Comparison of ENCODE assay signal across 1 cellular context in genomic region chr16:48188449-48189102, GRCh38.
TF ChIP-seq lines count a peak whose summit lies in the region.

No MANE protein-coding gene starts in this region.

TF ChIP-seq in GM12878, 131 proteins besides CTCF, POLR2A, EP300 and RAD21 (continued from another document and continues in another):
- TF ChIP-seq, protein P1, sequence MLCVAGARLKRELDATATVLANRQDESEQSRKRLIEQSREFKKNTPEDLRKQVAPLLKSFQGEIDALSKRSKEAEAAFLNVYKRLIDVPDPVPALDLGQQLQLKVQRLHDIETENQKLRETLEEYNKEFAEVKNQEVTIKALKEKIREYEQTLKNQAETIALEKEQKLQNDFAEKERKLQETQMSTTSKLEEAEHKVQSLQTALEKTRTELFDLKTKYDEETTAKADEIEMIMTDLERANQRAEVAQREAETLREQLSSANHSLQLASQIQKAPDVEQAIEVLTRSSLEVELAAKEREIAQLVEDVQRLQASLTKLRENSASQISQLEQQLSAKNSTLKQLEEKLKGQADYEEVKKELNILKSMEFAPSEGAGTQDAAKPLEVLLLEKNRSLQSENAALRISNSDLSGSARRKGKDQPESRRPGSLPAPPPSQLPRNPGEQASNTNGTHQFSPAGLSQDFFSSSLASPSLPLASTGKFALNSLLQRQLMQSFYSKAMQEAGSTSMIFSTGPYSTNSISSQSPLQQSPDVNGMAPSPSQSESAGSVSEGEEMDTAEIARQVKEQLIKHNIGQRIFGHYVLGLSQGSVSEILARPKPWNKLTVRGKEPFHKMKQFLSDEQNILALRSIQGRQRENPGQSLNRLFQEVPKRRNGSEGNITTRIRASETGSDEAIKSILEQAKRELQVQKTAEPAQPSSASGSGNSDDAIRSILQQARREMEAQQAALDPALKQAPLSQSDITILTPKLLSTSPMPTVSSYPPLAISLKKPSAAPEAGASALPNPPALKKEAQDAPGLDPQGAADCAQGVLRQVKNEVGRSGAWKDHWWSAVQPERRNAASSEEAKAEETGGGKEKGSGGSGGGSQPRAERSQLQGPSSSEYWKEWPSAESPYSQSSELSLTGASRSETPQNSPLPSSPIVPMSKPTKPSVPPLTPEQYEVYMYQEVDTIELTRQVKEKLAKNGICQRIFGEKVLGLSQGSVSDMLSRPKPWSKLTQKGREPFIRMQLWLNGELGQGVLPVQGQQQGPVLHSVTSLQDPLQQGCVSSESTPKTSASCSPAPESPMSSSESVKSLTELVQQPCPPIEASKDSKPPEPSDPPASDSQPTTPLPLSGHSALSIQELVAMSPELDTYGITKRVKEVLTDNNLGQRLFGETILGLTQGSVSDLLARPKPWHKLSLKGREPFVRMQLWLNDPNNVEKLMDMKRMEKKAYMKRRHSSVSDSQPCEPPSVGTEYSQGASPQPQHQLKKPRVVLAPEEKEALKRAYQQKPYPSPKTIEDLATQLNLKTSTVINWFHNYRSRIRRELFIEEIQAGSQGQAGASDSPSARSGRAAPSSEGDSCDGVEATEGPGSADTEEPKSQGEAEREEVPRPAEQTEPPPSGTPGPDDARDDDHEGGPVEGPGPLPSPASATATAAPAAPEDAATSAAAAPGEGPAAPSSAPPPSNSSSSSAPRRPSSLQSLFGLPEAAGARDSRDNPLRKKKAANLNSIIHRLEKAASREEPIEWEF (IDR thresholded peaks at IDR 0.05; ENCODE audit: insufficient replicate concordance, low read depth, low read length) = peak; percentile 62
- TF ChIP-seq BHLHE40 (IDR thresholded peaks at IDR 0.05; ENCODE audit: borderline replicate concordance in 1 of 2, low read depth in 2 of 2, low read length in 1 of 2) = peak in 1 of 2 experiments; percentile 75; a peak in 2 of 4 replicates
- TF ChIP-seq, protein P2, sequence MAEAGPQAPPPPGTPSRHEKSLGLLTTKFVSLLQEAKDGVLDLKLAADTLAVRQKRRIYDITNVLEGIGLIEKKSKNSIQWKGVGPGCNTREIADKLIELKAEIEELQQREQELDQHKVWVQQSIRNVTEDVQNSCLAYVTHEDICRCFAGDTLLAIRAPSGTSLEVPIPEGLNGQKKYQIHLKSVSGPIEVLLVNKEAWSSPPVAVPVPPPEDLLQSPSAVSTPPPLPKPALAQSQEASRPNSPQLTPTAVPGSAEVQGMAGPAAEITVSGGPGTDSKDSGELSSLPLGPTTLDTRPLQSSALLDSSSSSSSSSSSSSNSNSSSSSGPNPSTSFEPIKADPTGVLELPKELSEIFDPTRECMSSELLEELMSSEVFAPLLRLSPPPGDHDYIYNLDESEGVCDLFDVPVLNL (IDR thresholded peaks at IDR 0.05; ENCODE audit: low read depth, low read length) = no peak
- TF ChIP-seq CREB1 (IDR thresholded peaks at IDR 0.05; ENCODE audit: low read depth) = no peak
- TF ChIP-seq ATF7 (IDR thresholded peaks at IDR 0.05; ENCODE audit: low read depth) = peak; percentile 84
- no peak for TF ChIP-seq GABPA (IDR thresholded peaks at IDR 0.05; ENCODE audit: low read depth)
- no peak for TF ChIP-seq NFXL1 (IDR thresholded peaks at IDR 0.05; ENCODE audit: borderline replicate concordance)
- no peak for TF ChIP-seq ZBTB33 (IDR thresholded peaks at IDR 0.05)
- TF ChIP-seq KDM1A (IDR thresholded peaks at IDR 0.05; ENCODE audit: borderline replicate concordance) = no peak
- peak; percentile 20 for TF ChIP-seq SP1 (IDR thresholded peaks at IDR 0.05; ENCODE audit: low read depth, low read length)
- peak; percentile 86 for TF ChIP-seq IKZF1 (conservative IDR thresholded peaks at IDR 0.05)
- no peak for TF ChIP-seq ZSCAN29 (IDR thresholded peaks at IDR 0.05)
- TF ChIP-seq CEBPB (IDR thresholded peaks at IDR 0.05; ENCODE audit: borderline replicate concordance in 1 of 2, low read depth in 2 of 2, low read length in 2 of 2) = no peak
- no peak for TF ChIP-seq PRDM15 (CRISPR knock-in tag; IDR thresholded peaks at IDR 0.05)
- no peak for TF ChIP-seq EZH2 (IDR thresholded peaks at IDR 0.05; ENCODE audit: borderline replicate concordance, control insufficient read depth, low read depth, low read length)
- TF ChIP-seq MLLT1 (IDR thresholded peaks at IDR 0.05) = peak; percentile 76; the same call in 1 of the 2 replicates
- TF ChIP-seq TCF12 (IDR thresholded peaks at IDR 0.05; ENCODE audit: low read depth, low read length) = 0 out of 2 replicates have a peak, but pooled peaks have one; percentile 51
- no peak for TF ChIP-seq WRNIP1 (IDR thresholded peaks at IDR 0.05; ENCODE audit: borderline replicate concordance, low read depth, low read length)
- TF ChIP-seq MYB (IDR thresholded peaks at IDR 0.05; ENCODE audit: borderline replicate concordance, low read depth, low read length) = no peak
- TF ChIP-seq RUNX3 (IDR thresholded peaks at IDR 0.05; ENCODE audit: low read length) = peak; percentile 95
- no peak for TF ChIP-seq LARP7 (IDR thresholded peaks at IDR 0.05)
- TF ChIP-seq CBX3 (IDR thresholded peaks at IDR 0.05; ENCODE audit: borderline replicate concordance, low read depth) = no peak
- peak; percentile 55; the same call in 1 of the 2 replicates for TF ChIP-seq FOXM1 (IDR thresholded peaks at IDR 0.05; ENCODE audit: low read depth, low read length)
- peak; percentile 80; the same call in 1 of the 2 replicates for TF ChIP-seq BMI1 (IDR thresholded peaks at IDR 0.05; ENCODE audit: borderline replicate concordance)
- TF ChIP-seq SIX5 (IDR thresholded peaks at IDR 0.05; ENCODE audit: low read depth, low read length, severe bottlenecking) = no peak
- TF ChIP-seq, protein P3, sequence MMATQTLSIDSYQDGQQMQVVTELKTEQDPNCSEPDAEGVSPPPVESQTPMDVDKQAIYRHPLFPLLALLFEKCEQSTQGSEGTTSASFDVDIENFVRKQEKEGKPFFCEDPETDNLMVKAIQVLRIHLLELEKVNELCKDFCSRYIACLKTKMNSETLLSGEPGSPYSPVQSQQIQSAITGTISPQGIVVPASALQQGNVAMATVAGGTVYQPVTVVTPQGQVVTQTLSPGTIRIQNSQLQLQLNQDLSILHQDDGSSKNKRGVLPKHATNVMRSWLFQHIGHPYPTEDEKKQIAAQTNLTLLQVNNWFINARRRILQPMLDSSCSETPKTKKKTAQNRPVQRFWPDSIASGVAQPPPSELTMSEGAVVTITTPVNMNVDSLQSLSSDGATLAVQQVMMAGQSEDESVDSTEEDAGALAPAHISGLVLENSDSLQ (IDR thresholded peaks at IDR 0.05) = peak; percentile 44; the same call in 1 of the 2 replicates
- TF ChIP-seq HDAC6 (IDR thresholded peaks at IDR 0.05; ENCODE audit: unreplicated experiment) = no peak
- TF ChIP-seq ZZZ3 (IDR thresholded peaks at IDR 0.05; ENCODE audit: control insufficient read depth, insufficient read length, low read depth) = no peak
- TF ChIP-seq RFX5 (IDR thresholded peaks at IDR 0.05; ENCODE audit: low read depth, low read length) = no peak
- TF ChIP-seq, protein P4, sequence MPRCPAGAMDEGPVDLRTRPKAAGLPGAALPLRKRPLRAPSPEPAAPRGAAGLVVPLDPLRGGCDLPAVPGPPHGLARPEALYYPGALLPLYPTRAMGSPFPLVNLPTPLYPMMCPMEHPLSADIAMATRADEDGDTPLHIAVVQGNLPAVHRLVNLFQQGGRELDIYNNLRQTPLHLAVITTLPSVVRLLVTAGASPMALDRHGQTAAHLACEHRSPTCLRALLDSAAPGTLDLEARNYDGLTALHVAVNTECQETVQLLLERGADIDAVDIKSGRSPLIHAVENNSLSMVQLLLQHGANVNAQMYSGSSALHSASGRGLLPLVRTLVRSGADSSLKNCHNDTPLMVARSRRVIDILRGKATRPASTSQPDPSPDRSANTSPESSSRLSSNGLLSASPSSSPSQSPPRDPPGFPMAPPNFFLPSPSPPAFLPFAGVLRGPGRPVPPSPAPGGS (IDR thresholded peaks at IDR 0.05; ENCODE audit: borderline replicate concordance, insufficient read depth, low read depth, low read length, poor library complexity, severe bottlenecking) = no peak
- TF ChIP-seq, protein P5, sequence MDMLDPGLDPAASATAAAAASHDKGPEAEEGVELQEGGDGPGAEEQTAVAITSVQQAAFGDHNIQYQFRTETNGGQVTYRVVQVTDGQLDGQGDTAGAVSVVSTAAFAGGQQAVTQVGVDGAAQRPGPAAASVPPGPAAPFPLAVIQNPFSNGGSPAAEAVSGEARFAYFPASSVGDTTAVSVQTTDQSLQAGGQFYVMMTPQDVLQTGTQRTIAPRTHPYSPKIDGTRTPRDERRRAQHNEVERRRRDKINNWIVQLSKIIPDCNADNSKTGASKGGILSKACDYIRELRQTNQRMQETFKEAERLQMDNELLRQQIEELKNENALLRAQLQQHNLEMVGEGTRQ (IDR thresholded peaks at IDR 0.05; ENCODE audit: borderline replicate concordance, low read depth, low read length) = no peak
- TF ChIP-seq TCF3 (IDR thresholded peaks at IDR 0.05; ENCODE audit: borderline replicate concordance, insufficient read depth, low read depth, low read length) = peak; percentile 65; the same call in 1 of the 2 replicates
- no peak for TF ChIP-seq MEF2A (IDR thresholded peaks at IDR 0.05; ENCODE audit: insufficient read depth, low read depth, low read length)
- TF ChIP-seq MAX (IDR thresholded peaks at IDR 0.05; ENCODE audit: low read depth, low read length) = no peak
- no peak for TF ChIP-seq ZNF622 (IDR thresholded peaks at IDR 0.05)
- TF ChIP-seq ASH2L (IDR thresholded peaks at IDR 0.05; ENCODE audit: borderline replicate concordance, low read depth) = no peak
- peak; percentile 70 for TF ChIP-seq ZNF24 (IDR thresholded peaks at IDR 0.05)
- TF ChIP-seq, protein P6, sequence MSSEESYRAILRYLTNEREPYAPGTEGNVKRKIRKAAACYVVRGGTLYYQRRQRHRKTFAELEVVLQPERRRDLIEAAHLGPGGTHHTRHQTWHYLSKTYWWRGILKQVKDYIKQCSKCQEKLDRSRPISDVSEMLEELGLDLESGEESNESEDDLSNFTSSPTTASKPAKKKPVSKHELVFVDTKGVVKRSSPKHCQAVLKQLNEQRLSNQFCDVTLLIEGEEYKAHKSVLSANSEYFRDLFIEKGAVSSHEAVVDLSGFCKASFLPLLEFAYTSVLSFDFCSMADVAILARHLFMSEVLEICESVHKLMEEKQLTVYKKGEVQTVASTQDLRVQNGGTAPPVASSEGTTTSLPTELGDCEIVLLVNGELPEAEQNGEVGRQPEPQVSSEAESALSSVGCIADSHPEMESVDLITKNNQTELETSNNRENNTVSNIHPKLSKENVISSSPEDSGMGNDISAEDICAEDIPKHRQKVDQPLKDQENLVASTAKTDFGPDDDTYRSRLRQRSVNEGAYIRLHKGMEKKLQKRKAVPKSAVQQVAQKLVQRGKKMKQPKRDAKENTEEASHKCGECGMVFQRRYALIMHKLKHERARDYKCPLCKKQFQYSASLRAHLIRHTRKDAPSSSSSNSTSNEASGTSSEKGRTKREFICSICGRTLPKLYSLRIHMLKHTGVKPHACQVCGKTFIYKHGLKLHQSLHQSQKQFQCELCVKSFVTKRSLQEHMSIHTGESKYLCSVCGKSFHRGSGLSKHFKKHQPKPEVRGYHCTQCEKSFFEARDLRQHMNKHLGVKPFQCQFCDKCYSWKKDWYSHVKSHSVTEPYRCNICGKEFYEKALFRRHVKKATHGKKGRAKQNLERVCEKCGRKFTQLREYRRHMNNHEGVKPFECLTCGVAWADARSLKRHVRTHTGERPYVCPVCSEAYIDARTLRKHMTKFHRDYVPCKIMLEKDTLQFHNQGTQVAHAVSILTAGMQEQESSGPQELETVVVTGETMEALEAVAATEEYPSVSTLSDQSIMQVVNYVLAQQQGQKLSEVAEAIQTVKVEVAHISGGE (CRISPR knock-in tag; IDR thresholded peaks at IDR 0.05) = no peak
- TF ChIP-seq GATAD2B (conservative IDR thresholded peaks at IDR 0.05; ENCODE audit: low read depth) = peak; percentile 80
- no peak for TF ChIP-seq SREBF2 (IDR thresholded peaks at IDR 0.05; ENCODE audit: low read length)
